30 cellular contexts compared by ENCODE assay signal in genomic region chr4:83932996-83933395, GRCh38.
"Had no signal": no experiment of that assay in that cellular context is flagged by ENCODE, and none has a peak within 500 bp of the region (broad histone marks: within the 10 kb centered on the region; RNA-seq: fewer than 3 reads in every experiment).

No MANE protein-coding gene starts in this region.

- H3K79me2 ChIP-seq: parathyroid adenoma had no signal

- DNase-seq: dorsolateral prefrontal cortex; effector CD4-positive, alpha-beta T cell; foreskin keratinocyte; heart left ventricle; hippocampal formation; left cardiac atrium; left lung; mesenchymal stem cell; mucosa of descending colon; naive B cell; right lobe of liver; stimulated activated CD4-positive, alpha-beta T cell treated with anti-CD3 and anti-CD28 coated beads, Interleukin-2, amount 100 ng/mL, for 24 hours; stimulated activated CD4-positive, alpha-beta T cell treated with anti-CD3 and anti-CD28 coated beads, Interleukin-4, amount 100 ng/mL, for 24 hours; stimulated activated naive CD8-positive, alpha-beta T cell treated with anti-CD3 and anti-CD28 coated beads, Interleukin-15, Interleukin-2, amounts not matched to agents 100 U/mL and 50 U/mL, for 24 hours; upper lobe of left lung; uterus had no signal

- H3K36me3 ChIP-seq: gastroesophageal sphincter, heart left ventricle, left lung, neutrophil, right lobe of liver, thoracic aorta, tibial nerve, upper lobe of left lung, uterus had no signal

- H3K9me3 ChIP-seq: gastroesophageal sphincter, mucosa of descending colon, neutrophil, right lobe of liver, thoracic aorta, tibial nerve, upper lobe of left lung, uterus had no signal

- H3K36me3 Mint-ChIP-seq: mesothelial cell of epicardium; naive B cell; natural killer cell treated with Interleukin-12 subunit alpha and Interleukin-12 subunit beta and Interleukin-15 and Interleukin-18, amount 100 ng/mL, for 72 hours; stimulated activated effector memory CD8-positive, alpha-beta T cell treated with anti-CD3 and anti-CD28 coated beads, Interleukin-12 subunit alpha, Interleukin-12 subunit beta, amount 100 ng/mL, for 72 hours had no signal

- H3K27me3 Mint-ChIP-seq: naive B cell; natural killer cell treated with Interleukin-12 subunit alpha and Interleukin-12 subunit beta and Interleukin-15 and Interleukin-18, amount 100 ng/mL, for 72 hours had no signal

- H3K4me1 Mint-ChIP-seq: naive B cell; neural crest cell; stimulated activated effector memory CD8-positive, alpha-beta T cell treated with anti-CD3 and anti-CD28 coated beads, Interleukin-12 subunit alpha, Interleukin-12 subunit beta, amount 100 ng/mL, for 72 hours had no signal

- H3K9ac ChIP-seq: parathyroid adenoma had no signal

- H3K4me3 Mint-ChIP-seq: mesothelial cell of epicardium; naive B cell; natural killer cell treated with Interleukin-12 subunit alpha and Interleukin-12 subunit beta and Interleukin-15 and Interleukin-18, amount 100 ng/mL, for 72 hours; neural crest cell; stimulated activated effector memory CD8-positive, alpha-beta T cell treated with anti-CD3 and anti-CD28 coated beads, Interleukin-12 subunit alpha, Interleukin-12 subunit beta, amount 100 ng/mL, for 72 hours had no signal

- H3K4me3 ChIP-seq: dorsolateral prefrontal cortex, gastroesophageal sphincter, heart left ventricle, left lung, mucosa of descending colon, right lobe of liver, thoracic aorta, tibial nerve, upper lobe of left lung, uterus had no signal

- H3K27ac ChIP-seq: dorsolateral prefrontal cortex, epithelial cell of prostate, foreskin keratinocyte, gastroesophageal sphincter, heart left ventricle, left lung, neutrophil, parathyroid adenoma, right lobe of liver, thoracic aorta, tibial nerve, upper lobe of left lung, uterus had no signal

- H3K9me3 Mint-ChIP-seq: mesothelial cell of epicardium; natural killer cell treated with Interleukin-12 subunit alpha and Interleukin-12 subunit beta and Interleukin-15 and Interleukin-18, amount 100 ng/mL, for 72 hours; neural crest cell; stimulated activated effector memory CD8-positive, alpha-beta T cell treated with anti-CD3 and anti-CD28 coated beads, Interleukin-12 subunit alpha, Interleukin-12 subunit beta, amount 100 ng/mL, for 72 hours had no signal

- ATAC-seq: esophagus mucosa; gastroesophageal sphincter; heart left ventricle; left cardiac atrium; left lung; mucosa of descending colon; natural killer cell treated with Interleukin-12 subunit alpha and Interleukin-12 subunit beta and Interleukin-15 and Interleukin-18, amount 100 ng/mL, for 72 hours; right lobe of liver; stimulated activated effector memory CD8-positive, alpha-beta T cell treated with anti-CD3 and anti-CD28 coated beads, Interleukin-12 subunit alpha, Interleukin-12 subunit beta, amount 100 ng/mL, for 72 hours; stimulated activated naive CD8-positive, alpha-beta T cell treated with anti-CD3 and anti-CD28 coated beads, Interleukin-15, Interleukin-2, amounts not matched to agents 100 U/mL and 50 U/mL, for 24 hours had no signal

- FAIRE-seq: colon, islet of Langerhans had no signal

- H2AFZ ChIP-seq: parathyroid adenoma had no signal

- H3K27me3 ChIP-seq: gastroesophageal sphincter, left lung, neutrophil, right lobe of liver, tibial nerve, upper lobe of left lung, uterus had no signal

- H3K27ac Mint-ChIP-seq: mesothelial cell of epicardium; naive B cell; natural killer cell treated with Interleukin-12 subunit alpha and Interleukin-12 subunit beta and Interleukin-15 and Interleukin-18, amount 100 ng/mL, for 72 hours; progenitor cell of endocrine pancreas; stimulated activated effector memory CD8-positive, alpha-beta T cell treated with anti-CD3 and anti-CD28 coated beads, Interleukin-12 subunit alpha, Interleukin-12 subunit beta, amount 100 ng/mL, for 72 hours had no signal

- H3K4me1 ChIP-seq: foreskin keratinocyte, gastroesophageal sphincter, heart left ventricle, left lung, parathyroid adenoma, right lobe of liver, tibial nerve, upper lobe of left lung, uterus had no signal
